8 cellular contexts compared by ENCODE assay signal in the genomic region with DNA sequence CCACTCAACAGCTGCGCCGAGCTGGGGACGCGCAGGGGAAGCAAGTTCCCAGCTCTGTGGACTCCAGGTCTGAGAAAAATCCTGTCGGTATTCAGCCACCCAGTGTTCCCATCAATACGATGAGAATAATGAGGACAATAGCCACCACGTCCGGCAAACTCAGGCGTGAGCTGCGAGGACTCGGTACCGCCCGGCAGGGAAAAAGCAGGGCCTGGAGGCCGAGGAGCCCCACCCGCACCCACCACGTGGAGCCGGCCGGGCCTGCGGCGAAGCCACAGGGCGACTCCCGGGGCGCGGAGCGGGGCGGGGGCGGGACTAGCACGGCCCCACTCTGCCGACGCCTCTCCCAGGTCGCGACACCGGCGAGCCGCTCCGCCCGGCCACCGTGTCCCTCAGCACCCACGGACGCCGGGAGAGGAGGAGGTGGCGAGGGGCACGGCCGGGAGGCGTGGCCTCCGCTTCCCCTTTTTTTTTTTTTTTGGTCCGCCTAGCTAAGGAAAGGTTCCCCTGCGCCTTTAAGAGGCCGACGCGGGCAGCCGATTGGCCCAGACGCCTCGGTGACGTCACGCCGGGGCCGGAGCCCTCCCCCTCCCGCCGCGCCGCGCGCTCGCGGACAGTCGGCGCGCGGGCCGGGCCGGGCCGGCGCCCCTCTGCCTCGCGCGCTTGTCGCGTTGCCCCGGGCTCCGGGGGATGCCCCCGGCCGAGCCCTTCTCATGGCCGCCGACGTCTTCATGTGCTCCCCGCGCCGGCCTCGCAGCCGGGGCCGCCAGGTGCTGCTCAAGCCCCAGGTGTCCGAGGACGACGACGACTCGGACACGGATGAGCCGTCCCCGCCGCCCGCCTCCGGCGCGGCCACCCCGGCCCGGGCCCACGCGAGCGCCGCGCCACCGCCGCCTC. TPM values are rescaled to one million over a fixed set of nuclear protein-coding genes. Genes with fewer than 3 reads are reported as not detected.
DNase-seq lines count a peak whose midpoint lies in the region; ATAC-seq and TF ChIP-seq lines count a peak whose summit lies in the region.

A gene with protein sequence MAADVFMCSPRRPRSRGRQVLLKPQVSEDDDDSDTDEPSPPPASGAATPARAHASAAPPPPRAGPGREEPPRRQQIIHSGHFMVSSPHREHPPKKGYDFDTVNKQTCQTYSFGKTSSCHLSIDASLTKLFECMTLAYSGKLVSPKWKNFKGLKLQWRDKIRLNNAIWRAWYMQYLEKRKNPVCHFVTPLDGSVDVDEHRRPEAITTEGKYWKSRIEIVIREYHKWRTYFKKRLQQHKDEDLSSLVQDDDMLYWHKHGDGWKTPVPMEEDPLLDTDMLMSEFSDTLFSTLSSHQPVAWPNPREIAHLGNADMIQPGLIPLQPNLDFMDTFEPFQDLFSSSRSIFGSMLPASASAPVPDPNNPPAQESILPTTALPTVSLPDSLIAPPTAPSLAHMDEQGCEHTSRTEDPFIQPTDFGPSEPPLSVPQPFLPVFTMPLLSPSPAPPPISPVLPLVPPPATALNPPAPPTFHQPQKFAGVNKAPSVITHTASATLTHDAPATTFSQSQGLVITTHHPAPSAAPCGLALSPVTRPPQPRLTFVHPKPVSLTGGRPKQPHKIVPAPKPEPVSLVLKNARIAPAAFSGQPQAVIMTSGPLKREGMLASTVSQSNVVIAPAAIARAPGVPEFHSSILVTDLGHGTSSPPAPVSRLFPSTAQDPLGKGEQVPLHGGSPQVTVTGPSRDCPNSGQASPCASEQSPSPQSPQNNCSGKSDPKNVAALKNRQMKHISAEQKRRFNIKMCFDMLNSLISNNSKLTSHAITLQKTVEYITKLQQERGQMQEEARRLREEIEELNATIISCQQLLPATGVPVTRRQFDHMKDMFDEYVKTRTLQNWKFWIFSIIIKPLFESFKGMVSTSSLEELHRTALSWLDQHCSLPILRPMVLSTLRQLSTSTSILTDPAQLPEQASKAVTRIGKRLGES (plus strand): TSS at position 616 of the 897 bp plus-strand sequence. CDS start 98 bp downstream, at position 714.

- peaks cover 3% of the 10 kb centered on the region for H3K36me3 Mint-ChIP-seq in activated CD4-positive, alpha-beta T cell treated with anti-CD3 and anti-CD28 coated beads for 36 hours (ENCODE audit: low read depth)
- peaks cover 1% of the 10 kb centered on the region for H3K36me3 Mint-ChIP-seq in chondrocyte (ENCODE audit: low read depth)

- CTCF ChIA-PET in activated CD4-positive, alpha-beta T cell treated with anti-CD3 and anti-CD28 coated beads for 36 hours (lab: Charles Lee) = interaction anchor here (0.6 to 1.6 kb wide), 3 partner anchors 24 to 160 kb away, joined by 3 to 5 read pairs (median 4); a partner anchor contains a TSS

- no peaks in the 10 kb centered on the region for H3K27me3 ChIP-seq in layer of hippocampus (ENCODE audit: control insufficient read depth, insufficient read depth, low read length)

- peak within 1 kb of the TSS; percentile 69 for H3K27ac ChIP-seq in layer of hippocampus (ENCODE audit: low read depth, low read length)

- peaks cover 56% of the 10 kb centered on the region for H3K4me1 Mint-ChIP-seq in activated CD4-positive, alpha-beta T cell treated with anti-CD3 and anti-CD28 coated beads for 36 hours
- peaks cover 43% of the 10 kb centered on the region for H3K4me1 Mint-ChIP-seq in chondrocyte (ENCODE audit: low read depth)

- DNase-seq in AG20443 (ENCODE audit: low spot score) (peak; percentile 98), NCI-H524 (lab: John Stamatoyannopoulos, UW) (peak; percentile 56 to 88), chondrocyte (ENCODE audit: low spot score) (peak; percentile 96)
- DNase-seq in activated CD4-positive, alpha-beta T cell treated with anti-CD3 and anti-CD28 coated beads for 36 hours = peak; percentile 94
- peak; percentile 88 for DNase-seq in stimulated activated CD4-positive, alpha-beta T cell treated with anti-CD3 and anti-CD28 coated beads, Interleukin-1b, Interleukin-23, amount 100 ng/mL, for 48 hours

- peak; percentile 86 for TF ChIP-seq POLR2A in GM19099 (IDR thresholded peaks at IDR 0.05; ENCODE audit: extremely low read depth, insufficient read length, low read depth)

- peak within 1 kb of the TSS; percentile 76 for H3K4me3 Mint-ChIP-seq in activated CD4-positive, alpha-beta T cell treated with anti-CD3 and anti-CD28 coated beads for 36 hours
- H3K4me3 Mint-ChIP-seq in chondrocyte (ENCODE audit: unreplicated experiment) = peak within 1 kb of the TSS; percentile 79

- peak within 1 kb of the TSS; percentile 82 for H3K27ac Mint-ChIP-seq in activated CD4-positive, alpha-beta T cell treated with anti-CD3 and anti-CD28 coated beads for 36 hours
- peak within 1 kb of the TSS; percentile 91 for H3K27ac Mint-ChIP-seq in chondrocyte (ENCODE audit: unreplicated experiment)

- no peak for TF ChIP-seq CTCF in chondrocyte (IDR thresholded peaks at IDR 0.05)

- POLR2A ChIA-PET in activated CD4-positive, alpha-beta T cell treated with anti-CD3 and anti-CD28 coated beads for 36 hours (lab: Charles Lee) = interaction anchor here (0.6 to 1.0 kb wide), 4 partner anchors 8 to 33 kb away, joined by 3 to 5 read pairs (median 4); no protein-coding TSS in a partner anchor

- intact Hi-C loops in activated CD4-positive, alpha-beta T cell treated with anti-CD3 and anti-CD28 coated beads for 36 hours (cut with DNase I, micrococcal nuclease) = loop anchor here (1.0 to 5.0 kb wide), 9 partner anchors 24 to 1040 kb away; a partner anchor contains a TSS

- H3K9me3 Mint-ChIP-seq in activated CD4-positive, alpha-beta T cell treated with anti-CD3 and anti-CD28 coated beads for 36 hours (ENCODE audit: low read depth) = no peaks in the 10 kb centered on the region
- no peaks in the 10 kb centered on the region for H3K9me3 Mint-ChIP-seq in chondrocyte (ENCODE audit: low read depth)

- H3K27me3 Mint-ChIP-seq in activated CD4-positive, alpha-beta T cell treated with anti-CD3 and anti-CD28 coated beads for 36 hours = no peaks in the 10 kb centered on the region
- no peaks in the 10 kb centered on the region for H3K27me3 Mint-ChIP-seq in chondrocyte (ENCODE audit: low read depth)

- ATAC-seq in HG03432 (IDR thresholded peaks at IDR 0.05; ENCODE audit: unreplicated experiment) = peak; percentile 78
- ATAC-seq in activated CD4-positive, alpha-beta T cell treated with anti-CD3 and anti-CD28 coated beads for 36 hours = peak; percentile 68

RNA-seq across cellular contexts. Expression of the gene that starts here (rescaled TPM):
- total RNA-seq in activated CD4-positive, alpha-beta T cell treated with anti-CD3 and anti-CD28 coated beads for 36 hours = 10 to 100 TPM; 17.7 to 26.4 TPM
- 58.8 to 62.8 TPM (median 61.7 TPM) in 3 replicates for total RNA-seq in chondrocyte

Comparison
In these comparisons a context has a peak if more than half of its experiments do, and no peak if none do; other contexts are left out.
1. Peak in every context shown above with its lines: DNase-seq, ATAC-seq and H3K27ac ChIP-seq.